In genomic region chr7:1883031-1883761, GRCh38 we compare ENCODE assay signal across 8 cellular contexts.
DNase-seq lines count a peak whose midpoint lies in the region; ATAC-seq and TF ChIP-seq lines count a peak whose summit lies in the region.

No MANE protein-coding gene starts in this region.

- DNase-seq in activated CD4-positive, alpha-beta T cell treated with anti-CD3 and anti-CD28 coated beads for 36 hours = no peak
- DNase-seq in activated CD4-positive, alpha-beta T cell treated with anti-CD3 and anti-CD28 coated beads for 1 hour = no peak
- DNase-seq in NT2/D1 (ENCODE audit: low read depth, low spot score) = peak; percentile 68
- DNase-seq in retinal pigment epithelial cell (ENCODE audit: low read depth) = peak; percentile 54
- no peak for DNase-seq in tibial nerve (ENCODE audit: low spot score in 2 of 2)
- no peak for DNase-seq in Ammon's horn (ENCODE audit: low spot score)
- DNase-seq in germinal center (ENCODE audit: low spot score) = no peak

- H3K9me3 ChIP-seq in NT2/D1 (ENCODE audit: insufficient read depth, low read length) = peaks cover 13% of the 10 kb centered on the region
- peaks cover 0 to 16% (median under 1%) of the 10 kb centered on the region in 4 donors for H3K9me3 ChIP-seq in tibial nerve

- no peaks in the 10 kb centered on the region for H3K27me3 Mint-ChIP-seq in activated CD4-positive, alpha-beta T cell treated with anti-CD3 and anti-CD28 coated beads for 36 hours
- no peaks in the 10 kb centered on the region for H3K27me3 Mint-ChIP-seq in dendritic cell treated with granulocyte-macrophage colony-stimulating factor and Interleukin-4, amounts not matched to agents 40 ng/mL and 50 ng/mL, for 4 days

- WGBS in tibial nerve, 2 donors = 64% methylated on average over 17 to 18 of the region's 18 CpGs

- H3K27me3 ChIP-seq in NT2/D1 (ENCODE audit: insufficient read depth, insufficient read length) (no peaks in the 10 kb centered on the region), tibial nerve (no peaks in the 10 kb centered on the region)

- H3K4me3 Mint-ChIP-seq in activated CD4-positive, alpha-beta T cell treated with anti-CD3 and anti-CD28 coated beads for 36 hours = no peak overlapping the region
- H3K4me3 Mint-ChIP-seq in dendritic cell treated with granulocyte-macrophage colony-stimulating factor and Interleukin-4, amounts not matched to agents 40 ng/mL and 50 ng/mL, for 4 days = no peak overlapping the region

- no peak overlapping the region for H3K4me3 ChIP-seq in NT2/D1 (ENCODE audit: insufficient read length, low read depth)
- H3K4me3 ChIP-seq in retinal pigment epithelial cell (ENCODE audit: low read length) = no peak overlapping the region
- H3K4me3 ChIP-seq in tibial nerve = no peak overlapping the region

- intact Hi-C loops in activated CD4-positive, alpha-beta T cell treated with anti-CD3 and anti-CD28 coated beads for 36 hours (cut with DNase I, micrococcal nuclease) = no loop called here
- intact Hi-C loops in dendritic cell treated with granulocyte-macrophage colony-stimulating factor and Interleukin-4, amounts not matched to agents 40 ng/mL and 50 ng/mL, for 4 days (cut with micrococcal nuclease) = no loop called here

- H3K9me3 Mint-ChIP-seq in activated CD4-positive, alpha-beta T cell treated with anti-CD3 and anti-CD28 coated beads for 36 hours (ENCODE audit: low read depth) = peaks cover 10% of the 10 kb centered on the region
- H3K9me3 Mint-ChIP-seq in dendritic cell treated with granulocyte-macrophage colony-stimulating factor and Interleukin-4, amounts not matched to agents 40 ng/mL and 50 ng/mL, for 4 days = peaks cover 1% of the 10 kb centered on the region

- H3K36me3 ChIP-seq in NT2/D1 (ENCODE audit: insufficient read depth, insufficient read length, low read length) (peaks cover 29% of the 10 kb centered on the region), tibial nerve (peaks cover 0 to 40% (median 0%) of the 10 kb centered on the region in 3 donors)

- no peak for TF ChIP-seq CTCF in retinal pigment epithelial cell (conservative IDR thresholded peaks at IDR 0.05; ENCODE audit: low read depth, low read length)
- TF ChIP-seq CTCF in tibial nerve (IDR thresholded peaks at IDR 0.05) = no peak

- H3K4me1 Mint-ChIP-seq in activated CD4-positive, alpha-beta T cell treated with anti-CD3 and anti-CD28 coated beads for 36 hours = peaks cover 22% of the 10 kb centered on the region
- peaks cover 44% of the 10 kb centered on the region for H3K4me1 Mint-ChIP-seq in dendritic cell treated with granulocyte-macrophage colony-stimulating factor and Interleukin-4, amounts not matched to agents 40 ng/mL and 50 ng/mL, for 4 days (ENCODE audit: low read depth)

- POLR2A ChIA-PET in activated CD4-positive, alpha-beta T cell treated with anti-CD3 and anti-CD28 coated beads for 36 hours (lab: Charles Lee) = interaction anchor here (0.7 kb wide), 1 partner anchor 14 kb away, joined by 4 read pairs; no protein-coding TSS in a partner anchor

- peaks cover 30% of the 10 kb centered on the region for H3K4me1 ChIP-seq in NT2/D1 (ENCODE audit: insufficient read depth, insufficient read length)
- no peaks in the 10 kb centered on the region for H3K4me1 ChIP-seq in tibial nerve

- peaks cover 25% of the 10 kb centered on the region for H3K36me3 Mint-ChIP-seq in activated CD4-positive, alpha-beta T cell treated with anti-CD3 and anti-CD28 coated beads for 36 hours (ENCODE audit: low read depth)
- peaks cover 85% of the 10 kb centered on the region for H3K36me3 Mint-ChIP-seq in dendritic cell treated with granulocyte-macrophage colony-stimulating factor and Interleukin-4, amounts not matched to agents 40 ng/mL and 50 ng/mL, for 4 days (ENCODE audit: low read depth)

- TF ChIP-seq EP300 in tibial nerve (IDR thresholded peaks at IDR 0.05) = no peak

- no peak for TF ChIP-seq POLR2A in tibial nerve (IDR thresholded peaks at IDR 0.05)

- CTCF ChIA-PET in activated CD4-positive, alpha-beta T cell treated with anti-CD3 and anti-CD28 coated beads for 36 hours (lab: Charles Lee) = interaction anchor here (0.7 kb wide), 1 partner anchor 57 kb away, joined by 4 read pairs; no protein-coding TSS in a partner anchor

- no peak overlapping the region for H3K27ac ChIP-seq in tibial nerve

- no peak overlapping the region for H3K9ac ChIP-seq in NT2/D1 (ENCODE audit: insufficient read length, low read depth)

- H3K27ac Mint-ChIP-seq in activated CD4-positive, alpha-beta T cell treated with anti-CD3 and anti-CD28 coated beads for 36 hours = peak overlapping the region; percentile 55
- H3K27ac Mint-ChIP-seq in dendritic cell treated with granulocyte-macrophage colony-stimulating factor and Interleukin-4, amounts not matched to agents 40 ng/mL and 50 ng/mL, for 4 days = peak overlapping the region; percentile 26

- no peak for ATAC-seq in activated CD4-positive, alpha-beta T cell treated with anti-CD3 and anti-CD28 coated beads for 36 hours

Comparison
In these comparisons a context has a peak if more than half of its experiments do, and no peak if none do; other contexts are left out.
1. DNase-seq: peak in NT2/D1 (single experiment) and retinal pigment epithelial cell (single experiment); none in activated CD4-positive, alpha-beta T cell treated with anti-CD3 and anti-CD28 coated beads for 36 hours (single experiment), activated CD4-positive, alpha-beta T cell treated with anti-CD3 and anti-CD28 coated beads for 1 hour (single experiment), tibial nerve (0 of 2), Ammon's horn (single experiment) and germinal center (single experiment).